ENCODE assay signal across 8 cellular contexts in genomic region chr9:127778280-127779135, GRCh38. TPM values are rescaled to one million over a fixed set of nuclear protein-coding genes. Genes with fewer than 3 reads are reported as not detected.
DNase-seq lines count a peak whose midpoint lies in the region; ATAC-seq and TF ChIP-seq lines count a peak whose summit lies in the region.

TSS of gene SH2D3C (minus strand) at chr9:127778666. CDS start at chr9:127778627, 39 bp downstream.

- H3K36me3 ChIP-seq in IMR-90 (ENCODE audit: control insufficient read depth, insufficient read depth, low read length) (no peaks in the 10 kb centered on the region), hepatocyte (replicated peaks; ENCODE audit: insufficient read depth, low read depth) (no peaks in the 10 kb centered on the region), osteoblast (ENCODE audit: insufficient read depth, low read length) (no peaks in the 10 kb centered on the region)

- no peak within 1 kb of the TSS for H3K56ac ChIP-seq in IMR-90 (ENCODE audit: extremely low read depth, insufficient read depth, low read length)

- CTCF ChIA-PET in IMR-90 (lab: Yijun Ruan, JAX), result no interaction called here

- TF ChIP-seq CTCF in IMR-90 (conservative IDR thresholded peaks at IDR 0.05; ENCODE audit: low read depth, low read length), result no peak
- TF ChIP-seq CTCF in hepatocyte (IDR thresholded peaks at IDR 0.05; ENCODE audit: poor library complexity), result no peak
- TF ChIP-seq CTCF in osteoblast (IDR thresholded peaks at IDR 0.05; ENCODE audit: extremely low read depth, low read depth, low read length), result no peak

- H3K27me3 ChIP-seq in IMR-90 (ENCODE audit: control insufficient read depth, insufficient read depth, low read length) (peaks cover 11% of the 10 kb centered on the region), right cardiac atrium (ENCODE audit: control insufficient read depth, insufficient read depth) (no peaks in the 10 kb centered on the region), hepatocyte (no peaks in the 10 kb centered on the region), osteoblast (ENCODE audit: insufficient read depth, low read length) (no peaks in the 10 kb centered on the region)

- no peak within 1 kb of the TSS for H4K91ac ChIP-seq in IMR-90 (ENCODE audit: insufficient read depth, low read depth, low read length)

- no peak within 1 kb of the TSS for H3K14ac ChIP-seq in IMR-90 (replicated peaks; ENCODE audit: low read depth, low read length)

- peak within 1 kb of the TSS; percentile 32 for H2AFZ ChIP-seq in IMR-90 (replicated peaks; ENCODE audit: low read length, poor library complexity)
- no peak within 1 kb of the TSS for H2AFZ ChIP-seq in hepatocyte
- H2AFZ ChIP-seq in osteoblast (ENCODE audit: low read length), result no peak within 1 kb of the TSS

- POLR2A ChIA-PET in IMR-90 (lab: Charles Lee; ENCODE audit: unreplicated experiment), result no interaction called here

- H3K9me3 ChIP-seq in IMR-90 (ENCODE audit: control insufficient read depth, insufficient read depth, low read length) (no peaks in the 10 kb centered on the region), right cardiac atrium (ENCODE audit: control insufficient read depth, low read length) (no peaks in the 10 kb centered on the region), hepatocyte (ENCODE audit: low read depth) (no peaks in the 10 kb centered on the region), osteoblast (ENCODE audit: low read depth, low read length) (no peaks in the 10 kb centered on the region)

- H3K9me2 ChIP-seq in hepatocyte (replicated peaks; ENCODE audit: insufficient read depth), result no peaks in the 10 kb centered on the region

- H2AK9ac ChIP-seq in IMR-90 (replicated peaks; ENCODE audit: low read depth, low read length, poor library complexity), result no peak within 1 kb of the TSS

- in situ Hi-C loops in IMR-90 (cut with MboI; ENCODE audit: low sequenced_read_pairs), result no loop called here

- H3K4me3 ChIP-seq in IMR-90 (ENCODE audit: insufficient read depth, low read depth, low read length) (no peak within 1 kb of the TSS), right cardiac atrium (ENCODE audit: low read length) (no peak within 1 kb of the TSS), hepatocyte (no peak within 1 kb of the TSS), osteoblast (ENCODE audit: insufficient read depth, low read length) (no peak within 1 kb of the TSS)

- H3K23ac ChIP-seq in IMR-90 (ENCODE audit: low read depth, low read length), result no peak within 1 kb of the TSS

- no peak within 1 kb of the TSS for H4K5ac ChIP-seq in IMR-90 (ENCODE audit: low read depth, low read length)

- dilution Hi-C loops in IMR-90 (cut with HindIII; ENCODE audit: low sequenced_read_pairs, unreplicated experiment), result no loop called here

- H3K9me1 ChIP-seq in IMR-90 (ENCODE audit: insufficient read depth, low read length), result no peaks in the 10 kb centered on the region

- intact Hi-C loops in IMR-90 (cut with micrococcal nuclease) (no loop called here), right cardiac atrium (cut with DNase I) (loop anchor here in 1 of 4 donors (5.0 kb wide), 1 partner anchor 41 kb away; the partner anchor contains the start of gene TOR2A)

- H4K8ac ChIP-seq in IMR-90 (ENCODE audit: low read depth in 2 of 2, low read length in 2 of 2), result no peak within 1 kb of the TSS

- no peaks in the 10 kb centered on the region for H3K79me2 ChIP-seq in hepatocyte
- no peaks in the 10 kb centered on the region for H3K79me2 ChIP-seq in osteoblast (ENCODE audit: insufficient read depth, low read length)

- no peak within 1 kb of the TSS for H3K18ac ChIP-seq in IMR-90 (ENCODE audit: low read depth, low read length)

- TF ChIP-seq RAD21 in IMR-90 (IDR thresholded peaks at IDR 0.05; ENCODE audit: low read length), result no peak

- BruUV-seq in IMR-90 (replicated peaks; lab: Mats Ljungman, UMichigan), result no TSS peak

- no peak within 1 kb of the TSS for H2BK5ac ChIP-seq in IMR-90 (ENCODE audit: low read depth, low read length, poor library complexity, severe bottlenecking)

- no peaks in the 10 kb centered on the region for H3K79me1 ChIP-seq in IMR-90 (ENCODE audit: low read depth in 1 of 2, low read length in 2 of 2)

- H3K9ac ChIP-seq in IMR-90 (ENCODE audit: low read depth, low read length), result no peak within 1 kb of the TSS

- H3K4ac ChIP-seq in IMR-90 (ENCODE audit: low read depth, low read length), result no peak within 1 kb of the TSS

- no peak within 1 kb of the TSS for H2BK15ac ChIP-seq in IMR-90 (ENCODE audit: low read depth, low read length)

- H3K4me1 ChIP-seq in IMR-90 (ENCODE audit: control insufficient read depth, insufficient read depth, low read length) (no peaks in the 10 kb centered on the region), right cardiac atrium (ENCODE audit: control insufficient read depth, insufficient read depth, low read length) (no peaks in the 10 kb centered on the region), hepatocyte (ENCODE audit: insufficient read depth) (no peaks in the 10 kb centered on the region), osteoblast (ENCODE audit: insufficient read depth, low read length) (no peaks in the 10 kb centered on the region)

- H3K27ac ChIP-seq in IMR-90 (ENCODE audit: insufficient read depth, low read length) (no peak within 1 kb of the TSS), right cardiac atrium (ENCODE audit: low read length) (peak within 1 kb of the TSS; percentile 60), hepatocyte (no peak within 1 kb of the TSS), osteoblast (ENCODE audit: low read depth, low read length) (no peak within 1 kb of the TSS)

- no peak within 1 kb of the TSS for H2AK5ac ChIP-seq in IMR-90 (ENCODE audit: low read depth, low read length)

- H2BK120ac ChIP-seq in IMR-90 (ENCODE audit: low read depth, low read length), result no peak within 1 kb of the TSS

- H2BK20ac ChIP-seq in IMR-90 (ENCODE audit: low read depth, low read length), result no peak within 1 kb of the TSS

- H3K4me2 ChIP-seq in IMR-90 (ENCODE audit: low read depth, low read length) (no peak within 1 kb of the TSS), hepatocyte (no peak within 1 kb of the TSS), osteoblast (ENCODE audit: insufficient read depth, low read length) (no peak within 1 kb of the TSS)

- ATAC-seq in GM19324 (IDR thresholded peaks at IDR 0.05; ENCODE audit: low FRiP score, unreplicated experiment) (peak; percentile 44), IMR-90 (ENCODE audit: low read depth) (no peak), right cardiac atrium (peak; percentile 67 to 68)

- WGBS in IMR-90 (ENCODE audit: extremely low coverage in 2 of 2, insufficient read length in 1 of 2), 2 experiments, result 47% methylated on average over 3 of the region's 13 CpGs; no CpG with 5 or more reads in 1 of the 2 experiments
- WGBS in right cardiac atrium, result 33% methylated on average over 13 of the region's 13 CpGs
- 68% methylated on average over 11 of the region's 13 CpGs for WGBS in hepatocyte (ENCODE audit: low lambda C conversion rate, missing lambda C conversion rate)

- no peak for DNase-seq in IMR-90
- DNase-seq in activated T-cell treated with anti-CD3 and anti-CD28 coated beads for 48 hours (ENCODE audit: low read depth), result peak; percentile 37
- DNase-seq in right cardiac atrium, result peak; percentile 59 to 85 (median 76)
- DNase-seq in stimulated activated naive CD4-positive, alpha-beta T cell treated with Interleukin-2 at 50 U/mL for 16 hours (lab: John Stamatoyannopoulos, UW), result peak; percentile 53
- no peak for DNase-seq in hepatocyte (ENCODE audit: low spot score)
- no peak for DNase-seq in NCI-H1694 (lab: John Stamatoyannopoulos, UW)
- DNase-seq in osteoblast (ENCODE audit: insufficient read length, low spot score, missing footprints), result no peak

- H4K20me1 ChIP-seq in IMR-90 (ENCODE audit: insufficient read depth, low read length) (no peaks in the 10 kb centered on the region), hepatocyte (ENCODE audit: insufficient read depth, poor library complexity, severe bottlenecking) (no peaks in the 10 kb centered on the region), osteoblast (ENCODE audit: insufficient read depth, low read length) (no peaks in the 10 kb centered on the region)

- no peak for TF ChIP-seq POLR2A in IMR-90 (IDR thresholded peaks at IDR 0.05; ENCODE audit: low read depth, low read length)

TF ChIP-seq in IMR-90, 13 proteins besides CTCF, POLR2A, EP300 and RAD21 (continues in another document):
- no peak for TF ChIP-seq CHD1 (IDR thresholded peaks at IDR 0.05; ENCODE audit: low read depth, low read length)
- no peak for TF ChIP-seq NFE2L2 (IDR thresholded peaks at IDR 0.05; ENCODE audit: low read depth, low read length)
- TF ChIP-seq ELK1 (IDR thresholded peaks at IDR 0.05; ENCODE audit: borderline replicate concordance, low read depth, low read length), result no peak
- TF ChIP-seq SMC3 (IDR thresholded peaks at IDR 0.05; ENCODE audit: low read depth, low read length), result no peak
- TF ChIP-seq USF2 (IDR thresholded peaks at IDR 0.05; ENCODE audit: low read depth, low read length), result no peak
- no peak for TF ChIP-seq BHLHE40 (IDR thresholded peaks at IDR 0.05; ENCODE audit: low read depth, low read length)
- no peak for TF ChIP-seq MXI1 (IDR thresholded peaks at IDR 0.05; ENCODE audit: borderline replicate concordance, low read depth, low read length)
- no peak for TF ChIP-seq CEBPB (IDR thresholded peaks at IDR 0.05; ENCODE audit: low read depth, low read length)
- no peak for TF ChIP-seq MAFK (IDR thresholded peaks at IDR 0.05; ENCODE audit: low read depth, low read length)

RNA-seq across cellular contexts. Expression of gene SH2D3C, which starts in this region (rescaled TPM):
- total RNA-seq in IMR-90 (2012; rRNA removed), result under 0.01 and 0.28 TPM in 2 replicates
- 0.22 and 0.24 TPM in 2 replicates for polyA plus RNA-seq in IMR-90 (2012; rRNA removed)
- 0.06 and 0.38 TPM in 2 replicates for polyA plus RNA-seq in IMR-90 (2012; cell fraction: cytosol; rRNA removed)
- polyA plus RNA-seq in IMR-90 (2012; cell fraction: nucleus; rRNA removed; ENCODE audit: low replicate concordance), result 0.05 and 0.29 TPM in 2 replicates
- 10 to 100 TPM in 3 of 4 donors, 1 to 10 TPM in 1; 9.4 to 15.5 (median 12.7) TPM for total RNA-seq in right cardiac atrium
- polyA plus RNA-seq in right cardiac atrium, result 17.4 TPM
- 0.23 and 0.96 TPM in 2 replicates for total RNA-seq in hepatocyte
- polyA plus RNA-seq in hepatocyte, result 0.89 and 2.2 TPM in 2 replicates
- total RNA-seq in osteoblast, result 0.29 and 0.36 TPM in 2 replicates

Comparison
In these comparisons a context has a peak if more than half of its experiments do, and no peak if none do; other contexts are left out.
1. DNase-seq: peak in activated T-cell treated with anti-CD3 and anti-CD28 coated beads for 48 hours (single experiment), right cardiac atrium (3 of 3) and stimulated activated naive CD4-positive, alpha-beta T cell treated with Interleukin-2 at 50 U/mL for 16 hours (single experiment); none in IMR-90 (single experiment), hepatocyte (single experiment), NCI-H1694 (single experiment) and osteoblast (single experiment).